Comparison of ENCODE assay signal across 1 cellular context in the genomic region with DNA sequence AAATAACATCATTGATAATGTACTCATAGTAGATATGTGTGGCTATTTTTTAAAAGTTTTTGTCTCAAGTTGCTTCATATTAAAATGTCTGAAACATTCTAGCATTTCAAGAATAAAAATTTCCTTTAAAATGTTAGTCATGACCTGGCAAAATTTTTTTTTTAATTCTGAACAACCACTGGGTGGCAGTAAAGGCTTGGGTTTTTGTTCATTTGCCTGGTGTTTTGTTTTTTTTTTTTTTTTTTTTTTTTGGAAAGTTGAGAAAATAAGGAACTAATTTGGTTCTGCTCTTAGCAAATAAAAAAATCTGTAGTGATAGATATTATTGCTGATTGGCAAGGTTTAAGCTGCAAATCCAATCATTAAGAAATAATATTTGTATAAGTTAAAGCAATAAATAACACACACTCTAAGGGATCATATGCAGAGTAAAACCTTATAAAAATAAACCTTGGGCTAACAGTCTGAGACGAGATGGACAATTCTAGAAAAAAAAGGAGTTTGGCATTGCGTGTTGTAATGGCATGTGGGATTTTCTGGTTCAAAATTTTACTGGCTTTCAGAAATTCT.
TF ChIP-seq lines count a peak whose summit lies in the region.

No MANE protein-coding gene starts in this region.

TF ChIP-seq in K562, 482 proteins besides CTCF, POLR2A, EP300 and RAD21 (continued from another document and continues in another):
- TF ChIP-seq ZFX (CRISPR knock-in tag; IDR thresholded peaks at IDR 0.05) = no peak
- TF ChIP-seq TAF1 (IDR thresholded peaks at IDR 0.05; ENCODE audit: control insufficient read depth, extremely low read depth, insufficient read depth, low read length, severe bottlenecking) = no peak
- TF ChIP-seq, protein P1, sequence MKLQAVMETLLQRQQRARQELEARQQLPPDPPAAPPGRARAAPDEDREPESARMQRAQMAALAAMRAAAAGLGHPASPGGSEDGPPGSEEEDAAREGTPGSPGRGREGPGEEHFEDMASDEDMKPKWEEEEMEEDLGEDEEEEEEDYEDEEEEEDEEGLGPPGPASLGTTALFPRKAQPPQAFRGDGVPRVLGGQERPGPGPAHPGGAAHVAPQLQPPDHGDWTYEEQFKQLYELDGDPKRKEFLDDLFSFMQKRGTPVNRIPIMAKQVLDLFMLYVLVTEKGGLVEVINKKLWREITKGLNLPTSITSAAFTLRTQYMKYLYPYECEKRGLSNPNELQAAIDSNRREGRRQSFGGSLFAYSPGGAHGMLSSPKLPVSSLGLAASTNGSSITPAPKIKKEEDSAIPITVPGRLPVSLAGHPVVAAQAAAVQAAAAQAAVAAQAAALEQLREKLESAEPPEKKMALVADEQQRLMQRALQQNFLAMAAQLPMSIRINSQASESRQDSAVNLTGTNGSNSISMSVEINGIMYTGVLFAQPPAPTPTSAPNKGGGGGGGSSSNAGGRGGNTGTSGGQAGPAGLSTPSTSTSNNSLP (IDR thresholded peaks at IDR 0.05; ENCODE audit: borderline replicate concordance, low read depth, low read length) = no peak
- TF ChIP-seq FUS (optimal IDR thresholded peaks at IDR 0.05; ENCODE audit: low read depth, low read length) = no peak
- TF ChIP-seq, protein P2, sequence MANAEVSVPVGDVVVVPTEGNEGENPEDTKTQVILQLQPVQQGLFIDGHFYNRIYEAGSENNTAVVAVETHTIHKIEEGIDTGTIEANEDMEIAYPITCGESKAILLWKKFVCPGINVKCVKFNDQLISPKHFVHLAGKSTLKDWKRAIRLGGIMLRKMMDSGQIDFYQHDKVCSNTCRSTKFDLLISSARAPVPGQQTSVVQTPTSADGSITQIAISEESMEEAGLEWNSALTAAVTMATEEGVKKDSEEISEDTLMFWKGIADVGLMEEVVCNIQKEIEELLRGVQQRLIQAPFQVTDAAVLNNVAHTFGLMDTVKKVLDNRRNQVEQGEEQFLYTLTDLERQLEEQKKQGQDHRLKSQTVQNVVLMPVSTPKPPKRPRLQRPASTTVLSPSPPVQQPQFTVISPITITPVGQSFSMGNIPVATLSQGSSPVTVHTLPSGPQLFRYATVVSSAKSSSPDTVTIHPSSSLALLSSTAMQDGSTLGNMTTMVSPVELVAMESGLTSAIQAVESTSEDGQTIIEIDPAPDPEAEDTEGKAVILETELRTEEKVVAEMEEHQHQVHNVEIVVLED (CRISPR knock-in tag; IDR thresholded peaks at IDR 0.05) = no peak
- no peak for TF ChIP-seq ZBTB17 (CRISPR knock-in tag; IDR thresholded peaks at IDR 0.05)
- no peak for TF ChIP-seq MXI1 (IDR thresholded peaks at IDR 0.05; ENCODE audit: low read depth, low read length)
- no peak for TF ChIP-seq OTX1 (CRISPR knock-in tag; IDR thresholded peaks at IDR 0.05)
- no peak for TF ChIP-seq PTTG1 (tag; IDR thresholded peaks at IDR 0.05; ENCODE audit: low read depth)
- TF ChIP-seq SAP30 (IDR thresholded peaks at IDR 0.05; ENCODE audit: borderline replicate concordance, insufficient read depth, low read depth, low read length, poor library complexity, severe bottlenecking) = no peak
- TF ChIP-seq GTF2A2 (tag; IDR thresholded peaks at IDR 0.05) = no peak
- TF ChIP-seq, protein P3, sequence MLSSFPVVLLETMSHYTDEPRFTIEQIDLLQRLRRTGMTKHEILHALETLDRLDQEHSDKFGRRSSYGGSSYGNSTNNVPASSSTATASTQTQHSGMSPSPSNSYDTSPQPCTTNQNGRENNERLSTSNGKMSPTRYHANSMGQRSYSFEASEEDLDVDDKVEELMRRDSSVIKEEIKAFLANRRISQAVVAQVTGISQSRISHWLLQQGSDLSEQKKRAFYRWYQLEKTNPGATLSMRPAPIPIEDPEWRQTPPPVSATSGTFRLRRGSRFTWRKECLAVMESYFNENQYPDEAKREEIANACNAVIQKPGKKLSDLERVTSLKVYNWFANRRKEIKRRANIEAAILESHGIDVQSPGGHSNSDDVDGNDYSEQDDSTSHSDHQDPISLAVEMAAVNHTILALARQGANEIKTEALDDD (IDR thresholded peaks at IDR 0.05) = no peak
- TF ChIP-seq CXXC5 (CRISPR knock-in tag; IDR thresholded peaks at IDR 0.05) = no peak
- TF ChIP-seq, protein P4, sequence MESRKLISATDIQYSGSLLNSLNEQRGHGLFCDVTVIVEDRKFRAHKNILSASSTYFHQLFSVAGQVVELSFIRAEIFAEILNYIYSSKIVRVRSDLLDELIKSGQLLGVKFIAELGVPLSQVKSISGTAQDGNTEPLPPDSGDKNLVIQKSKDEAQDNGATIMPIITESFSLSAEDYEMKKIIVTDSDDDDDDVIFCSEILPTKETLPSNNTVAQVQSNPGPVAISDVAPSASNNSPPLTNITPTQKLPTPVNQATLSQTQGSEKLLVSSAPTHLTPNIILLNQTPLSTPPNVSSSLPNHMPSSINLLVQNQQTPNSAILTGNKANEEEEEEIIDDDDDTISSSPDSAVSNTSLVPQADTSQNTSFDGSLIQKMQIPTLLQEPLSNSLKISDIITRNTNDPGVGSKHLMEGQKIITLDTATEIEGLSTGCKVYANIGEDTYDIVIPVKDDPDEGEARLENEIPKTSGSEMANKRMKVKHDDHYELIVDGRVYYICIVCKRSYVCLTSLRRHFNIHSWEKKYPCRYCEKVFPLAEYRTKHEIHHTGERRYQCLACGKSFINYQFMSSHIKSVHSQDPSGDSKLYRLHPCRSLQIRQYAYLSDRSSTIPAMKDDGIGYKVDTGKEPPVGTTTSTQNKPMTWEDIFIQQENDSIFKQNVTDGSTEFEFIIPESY (CRISPR knock-in tag; IDR thresholded peaks at IDR 0.05) = no peak
- no peak for TF ChIP-seq ZNF444 (CRISPR knock-in tag; IDR thresholded peaks at IDR 0.05)
- TF ChIP-seq, protein P5, sequence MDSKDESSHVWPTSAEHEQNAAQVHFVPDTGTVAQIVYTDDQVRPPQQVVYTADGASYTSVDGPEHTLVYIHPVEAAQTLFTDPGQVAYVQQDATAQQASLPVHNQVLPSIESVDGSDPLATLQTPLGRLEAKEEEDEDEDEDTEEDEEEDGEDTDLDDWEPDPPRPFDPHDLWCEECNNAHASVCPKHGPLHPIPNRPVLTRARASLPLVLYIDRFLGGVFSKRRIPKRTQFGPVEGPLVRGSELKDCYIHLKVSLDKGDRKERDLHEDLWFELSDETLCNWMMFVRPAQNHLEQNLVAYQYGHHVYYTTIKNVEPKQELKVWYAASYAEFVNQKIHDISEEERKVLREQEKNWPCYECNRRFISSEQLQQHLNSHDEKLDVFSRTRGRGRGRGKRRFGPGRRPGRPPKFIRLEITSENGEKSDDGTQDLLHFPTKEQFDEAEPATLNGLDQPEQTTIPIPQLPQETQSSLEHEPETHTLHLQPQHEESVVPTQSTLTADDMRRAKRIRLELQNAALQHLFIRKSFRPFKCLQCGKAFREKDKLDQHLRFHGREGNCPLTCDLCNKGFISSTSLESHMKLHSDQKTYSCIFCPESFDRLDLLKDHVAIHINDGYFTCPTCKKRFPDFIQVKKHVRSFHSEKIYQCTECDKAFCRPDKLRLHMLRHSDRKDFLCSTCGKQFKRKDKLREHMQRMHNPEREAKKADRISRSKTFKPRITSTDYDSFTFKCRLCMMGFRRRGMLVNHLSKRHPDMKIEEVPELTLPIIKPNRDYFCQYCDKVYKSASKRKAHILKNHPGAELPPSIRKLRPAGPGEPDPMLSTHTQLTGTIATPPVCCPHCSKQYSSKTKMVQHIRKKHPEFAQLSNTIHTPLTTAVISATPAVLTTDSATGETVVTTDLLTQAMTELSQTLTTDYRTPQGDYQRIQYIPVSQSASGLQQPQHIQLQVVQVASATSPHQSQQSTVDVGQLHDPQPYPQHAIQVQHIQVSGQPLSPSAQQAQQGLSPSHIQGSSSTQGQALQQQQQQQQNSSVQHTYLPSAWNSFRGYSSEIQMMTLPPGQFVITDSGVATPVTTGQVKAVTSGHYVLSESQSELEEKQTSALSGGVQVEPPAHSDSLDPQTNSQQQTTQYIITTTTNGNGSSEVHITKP (IDR thresholded peaks at IDR 0.05; ENCODE audit: partially characterized antibody) = no peak
- TF ChIP-seq PKNOX1 (IDR thresholded peaks at IDR 0.05) = no peak
- no peak for TF ChIP-seq RFX5 (IDR thresholded peaks at IDR 0.05; ENCODE audit: low read depth, low read length)
- TF ChIP-seq ETV1 (tag; conservative IDR thresholded peaks at IDR 0.05; ENCODE audit: low read depth) = no peak
- TF ChIP-seq ZKSCAN3 (CRISPR knock-in tag; IDR thresholded peaks at IDR 0.05) = no peak
- no peak for TF ChIP-seq ZHX1 (conservative IDR thresholded peaks at IDR 0.05; ENCODE audit: low read length)
- no peak for TF ChIP-seq KAT7 (CRISPR knock-in tag; IDR thresholded peaks at IDR 0.05; ENCODE audit: borderline replicate concordance)
- no peak for TF ChIP-seq SRSF7 (optimal IDR thresholded peaks at IDR 0.05; ENCODE audit: low read depth, low read length)
- no peak for TF ChIP-seq ZNF584 (CRISPR knock-in tag; IDR thresholded peaks at IDR 0.05; ENCODE audit: low read depth)
- TF ChIP-seq CEBPG (CRISPR knock-in tag; IDR thresholded peaks at IDR 0.05) = no peak
- TF ChIP-seq CEBPG (tag; conservative IDR thresholded peaks at IDR 0.05 in 1 of 2, IDR thresholded peaks at IDR 0.05 in 1 of 2) = 0 out of 4 replicates have a peak, but pooled peaks of 1 of the 2 experiments have one; percentile 16
- TF ChIP-seq PTBP1 (IDR thresholded peaks at IDR 0.05; ENCODE audit: low read depth, low read length) = no peak
- no peak for TF ChIP-seq ZBTB12 (CRISPR knock-in tag; IDR thresholded peaks at IDR 0.05)
- TF ChIP-seq ELK1 (CRISPR knock-in tag; IDR thresholded peaks at IDR 0.05) = no peak
- TF ChIP-seq KLF6 (CRISPR knock-in tag; IDR thresholded peaks at IDR 0.05; ENCODE audit: borderline replicate concordance) = no peak
- no peak for TF ChIP-seq ZNF311 (CRISPR knock-in tag; IDR thresholded peaks at IDR 0.05)
- peak; percentile 78 for TF ChIP-seq ZNF316 (IDR thresholded peaks at IDR 0.05)
- no peak for TF ChIP-seq ASH1L (IDR thresholded peaks at IDR 0.05; ENCODE audit: borderline replicate concordance, low read depth, partially characterized antibody)
- TF ChIP-seq NFIC (IDR thresholded peaks at IDR 0.05) = no peak
- TF ChIP-seq ZNF76 (CRISPR knock-in tag; IDR thresholded peaks at IDR 0.05; ENCODE audit: borderline replicate concordance) = no peak
- no peak for TF ChIP-seq FOXM1 (IDR thresholded peaks at IDR 0.05; ENCODE audit: low read depth)
- TF ChIP-seq FOXM1 (CRISPR knock-in tag; IDR thresholded peaks at IDR 0.05; ENCODE audit: low read depth) = no peak
- TF ChIP-seq, protein P6, sequence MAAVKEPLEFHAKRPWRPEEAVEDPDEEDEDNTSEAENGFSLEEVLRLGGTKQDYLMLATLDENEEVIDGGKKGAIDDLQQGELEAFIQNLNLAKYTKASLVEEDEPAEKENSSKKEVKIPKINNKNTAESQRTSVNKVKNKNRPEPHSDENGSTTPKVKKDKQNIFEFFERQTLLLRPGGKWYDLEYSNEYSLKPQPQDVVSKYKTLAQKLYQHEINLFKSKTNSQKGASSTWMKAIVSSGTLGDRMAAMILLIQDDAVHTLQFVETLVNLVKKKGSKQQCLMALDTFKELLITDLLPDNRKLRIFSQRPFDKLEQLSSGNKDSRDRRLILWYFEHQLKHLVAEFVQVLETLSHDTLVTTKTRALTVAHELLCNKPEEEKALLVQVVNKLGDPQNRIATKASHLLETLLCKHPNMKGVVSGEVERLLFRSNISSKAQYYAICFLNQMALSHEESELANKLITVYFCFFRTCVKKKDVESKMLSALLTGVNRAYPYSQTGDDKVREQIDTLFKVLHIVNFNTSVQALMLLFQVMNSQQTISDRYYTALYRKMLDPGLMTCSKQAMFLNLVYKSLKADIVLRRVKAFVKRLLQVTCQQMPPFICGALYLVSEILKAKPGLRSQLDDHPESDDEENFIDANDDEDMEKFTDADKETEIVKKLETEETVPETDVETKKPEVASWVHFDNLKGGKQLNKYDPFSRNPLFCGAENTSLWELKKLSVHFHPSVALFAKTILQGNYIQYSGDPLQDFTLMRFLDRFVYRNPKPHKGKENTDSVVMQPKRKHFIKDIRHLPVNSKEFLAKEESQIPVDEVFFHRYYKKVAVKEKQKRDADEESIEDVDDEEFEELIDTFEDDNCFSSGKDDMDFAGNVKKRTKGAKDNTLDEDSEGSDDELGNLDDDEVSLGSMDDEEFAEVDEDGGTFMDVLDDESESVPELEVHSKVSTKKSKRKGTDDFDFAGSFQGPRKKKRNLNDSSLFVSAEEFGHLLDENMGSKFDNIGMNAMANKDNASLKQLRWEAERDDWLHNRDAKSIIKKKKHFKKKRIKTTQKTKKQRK (IDR thresholded peaks at IDR 0.05; ENCODE audit: borderline replicate concordance, low read depth, low read length) = no peak
